Comparison of ENCODE assay signal across 9 cellular contexts in the genomic region with DNA sequence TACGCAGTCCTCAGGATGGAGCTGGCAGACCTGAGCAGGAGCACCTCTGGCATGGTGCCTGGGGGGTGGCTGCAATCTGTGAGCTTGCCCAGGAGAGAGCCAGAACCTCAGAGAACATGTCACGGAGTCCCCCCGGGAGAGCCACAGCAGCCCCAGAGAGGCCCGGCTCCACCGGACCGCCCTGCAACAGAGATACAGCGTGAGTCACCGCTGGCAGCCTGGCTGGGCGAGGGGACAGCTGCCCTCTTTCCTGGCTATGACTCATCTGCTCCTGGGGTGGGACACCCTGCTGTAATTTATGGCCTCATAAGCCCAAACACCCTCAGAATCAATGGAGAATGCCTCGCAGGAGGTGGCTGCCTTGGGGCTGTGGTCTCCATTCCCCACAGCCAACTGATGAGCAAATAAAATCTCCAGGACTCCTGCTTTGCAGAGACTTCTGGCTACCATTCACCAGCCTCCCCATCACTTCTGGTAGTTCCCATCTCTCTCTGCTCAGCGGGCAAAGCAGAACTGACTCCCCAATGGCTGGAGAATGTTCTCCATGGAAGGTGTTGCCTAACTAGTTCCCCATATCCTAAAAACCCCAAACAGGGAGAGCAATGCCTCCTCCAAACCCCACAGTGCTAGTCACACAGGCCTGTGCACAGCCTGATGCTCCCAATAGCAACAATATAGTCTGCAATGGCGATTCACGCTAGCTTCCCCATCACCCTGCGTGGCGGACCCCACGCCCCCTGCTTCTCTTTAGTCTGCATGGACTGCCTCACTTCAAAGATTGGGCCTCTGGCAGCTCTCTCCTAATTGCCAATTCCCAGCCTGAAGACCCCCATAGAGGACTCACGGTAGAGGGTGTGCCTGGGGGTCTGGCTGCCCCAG. TPM values are rescaled to one million over a fixed set of nuclear protein-coding genes. Genes with fewer than 3 reads are reported as not detected.
DNase-seq lines count a peak whose midpoint lies in the region; ATAC-seq and TF ChIP-seq lines count a peak whose summit lies in the region.
"Had no signal": no experiment of that assay in that cellular context is flagged by ENCODE, and none has a peak within 500 bp of the region (broad histone marks: within the 10 kb centered on the region; RNA-seq: fewer than 3 reads in every experiment).

No MANE protein-coding gene starts in this region.

- CTCF ChIA-PET in Panc1 (lab: Charles Lee) = interaction anchor here (0.6 kb wide), 1 partner anchor 82 kb away, joined by 3 read pairs; no protein-coding TSS in a partner anchor

- no peaks in the 10 kb centered on the region for H3K27me3 Mint-ChIP-seq in osteocyte (ENCODE audit: unreplicated experiment)

- no peaks in the 10 kb centered on the region for H3K9me3 Mint-ChIP-seq in osteocyte (ENCODE audit: unreplicated experiment)

- DNase-seq in EL (peak; percentile 91), Panc1 (ENCODE audit: low read depth, low spot score) (no peak), fibroblast of lung (ENCODE audit: low read depth in 2 of 2) (peak; percentile 74 to 79), osteocyte (ENCODE audit: extremely low spot score, unreplicated experiment) (no peak), NCI-H748 treated with DMSO at 0.1 percent for 48 hours (lab: John Stamatoyannopoulos, UW) (no peak)
- DNase-seq in activated CD4-positive, CD25-positive, alpha-beta regulatory T cell (lab: John Stamatoyannopoulos, UW) = no peak

- peaks cover 23% of the 10 kb centered on the region for H3K4me1 Mint-ChIP-seq in osteocyte (ENCODE audit: unreplicated experiment)

- H3K4me1 ChIP-seq in Panc1 (ENCODE audit: control insufficient read depth, insufficient read depth, low read length) (peaks cover 53% of the 10 kb centered on the region), fibroblast of lung (ENCODE audit: control insufficient read depth, extremely low read depth, insufficient read depth, low read length) (no peaks in the 10 kb centered on the region)

- POLR2A ChIA-PET in Panc1 (lab: Charles Lee) = no interaction called here

- H3K36me3 Mint-ChIP-seq in osteocyte (ENCODE audit: unreplicated experiment) = no peaks in the 10 kb centered on the region

- no peak for TF ChIP-seq CTCF in Panc1 (IDR thresholded peaks at IDR 0.05)
- no peak for TF ChIP-seq CTCF in fibroblast of lung (conservative IDR thresholded peaks at IDR 0.05 in 1 of 2, IDR thresholded peaks at IDR 0.05 in 1 of 2; ENCODE audit: low read depth in 1 of 2, low read length in 2 of 2)
- no peak for TF ChIP-seq CTCF in osteocyte (IDR thresholded peaks at IDR 0.05)

- no peak overlapping the region for H3K4me2 ChIP-seq in fibroblast of lung (ENCODE audit: extremely low read depth, insufficient read depth, low read length)

- H3K79me2 ChIP-seq in fibroblast of lung (ENCODE audit: control insufficient read depth, insufficient read depth, low read length) = no peaks in the 10 kb centered on the region

- H3K27me3 ChIP-seq in Panc1 (ENCODE audit: control insufficient read depth, insufficient read depth, low read length) = no peaks in the 10 kb centered on the region
- peaks cover 2% of the 10 kb centered on the region for H3K27me3 ChIP-seq in fibroblast of lung (ENCODE audit: control insufficient read depth, insufficient read depth, low read length)

- no peak overlapping the region for H2AFZ ChIP-seq in fibroblast of lung (ENCODE audit: low read length)

- H3K4me3 ChIP-seq in Panc1 (ENCODE audit: low read depth in 2 of 2, low read length in 2 of 2) = 0 out of 4 replicates have a peak overlapping the region, but pooled peaks of 1 of the 2 experiments have one; percentile 8
- no peak overlapping the region for H3K4me3 ChIP-seq in fibroblast of lung (replicated peaks in 1 of 4; ENCODE audit: control extremely low read depth in 1 of 4, insufficient read depth in 1 of 4, low read depth in 3 of 4, low read length in 4 of 4)
- H3K4me3 ChIP-seq: SK-N-MC had no signal

- peak overlapping the region; percentile 67 for H3K27ac ChIP-seq in Panc1 (ENCODE audit: low read length)
- H3K27ac ChIP-seq in fibroblast of lung (ENCODE audit: insufficient read depth, low read length) = no peak overlapping the region
- H3K27ac ChIP-seq: SK-N-MC had no signal

- no peak overlapping the region for H3K4me3 Mint-ChIP-seq in osteocyte (ENCODE audit: unreplicated experiment)

- ATAC-seq in Panc1 = peak; percentile 88
- no peak for ATAC-seq in HG03520 (IDR thresholded peaks at IDR 0.05; ENCODE audit: unreplicated experiment)
- ATAC-seq in HG03025 (IDR thresholded peaks at IDR 0.05; ENCODE audit: low FRiP score, unreplicated experiment) = no peak

- no peak overlapping the region for H3K9ac ChIP-seq in fibroblast of lung (ENCODE audit: insufficient read depth, low read length)

- H3K9me3 ChIP-seq in Panc1 (ENCODE audit: control insufficient read depth, insufficient read depth, low read depth, low read length) = no peaks in the 10 kb centered on the region
- H3K9me3 ChIP-seq in fibroblast of lung (ENCODE audit: control insufficient read depth, insufficient read depth, low read depth, low read length) = no peaks in the 10 kb centered on the region

- H3K27ac Mint-ChIP-seq in osteocyte (ENCODE audit: unreplicated experiment) = peak overlapping the region; percentile 19

- no TSS peak for BruUV-seq in Panc1 (replicated peaks; lab: Mats Ljungman, UMichigan)

- in situ Hi-C loops in Panc1 (cut with HindIII; ENCODE audit: low pct_unique_long_range_greater_than_20kb, low sequenced_read_pairs) = no loop called here

- no peaks in the 10 kb centered on the region for H4K20me1 ChIP-seq in fibroblast of lung (ENCODE audit: control insufficient read depth, extremely low read depth, insufficient read depth, low read length)

- no peaks in the 10 kb centered on the region for H3K36me3 ChIP-seq in Panc1 (ENCODE audit: control insufficient read depth, insufficient read depth, low read length)
- no peaks in the 10 kb centered on the region for H3K36me3 ChIP-seq in fibroblast of lung (ENCODE audit: control insufficient read depth, insufficient read depth, low read length)

- intact Hi-C loops in Panc1 (cut with micrococcal nuclease; ENCODE audit: unreplicated experiment) = no loop called here

RNA-seq across cellular contexts. Expression of gene ACSBG1, which starts 21.6 kb away (rescaled TPM):
- total RNA-seq in Panc1 (2021; ENCODE audit: unreplicated experiment) (0.31 TPM), fibroblast of lung (not detected in 2 replicates), osteocyte (not detected in 2 replicates)
- 0.21 TPM for polyA plus RNA-seq in Panc1 (2012; ENCODE audit: insufficient read length)
- polyA plus RNA-seq in fibroblast of lung = not detected in 2 replicates
- 0.02 TPM in 1 of 2 replicates, not detected in the other for polyA plus RNA-seq in fibroblast of lung (2012)
- polyA minus RNA-seq in fibroblast of lung (ENCODE audit: low replicate concordance) = 3.1 TPM in 1 of 2 replicates, not detected in the other

RNA-seq across cellular contexts. Expression of gene DNAJA4, which starts 51.6 kb away (rescaled TPM):
- total RNA-seq in Panc1 (2021; ENCODE audit: unreplicated experiment) = 11.1 TPM
- polyA plus RNA-seq in Panc1 (2012; ENCODE audit: insufficient read length) = 13.0 TPM
- total RNA-seq in fibroblast of lung = 4.1 and 7.9 TPM in 2 replicates
- 2.3 and 3.1 TPM in 2 replicates for polyA plus RNA-seq in fibroblast of lung
- 2.0 and 2.7 TPM in 2 replicates for polyA plus RNA-seq in fibroblast of lung (2012)
- polyA minus RNA-seq in fibroblast of lung (ENCODE audit: low replicate concordance) = 0.41 and 0.43 TPM in 2 replicates
- total RNA-seq in osteocyte = not detected in 2 replicates

Comparison
In these comparisons a context has a peak if more than half of its experiments do, and no peak if none do; other contexts are left out.
1. DNase-seq: peak in EL (single experiment) and fibroblast of lung (2 of 2); none in Panc1 (single experiment), osteocyte (single experiment), activated CD4-positive, CD25-positive, alpha-beta regulatory T cell (0 of 4) and NCI-H748 treated with DMSO at 0.1 percent for 48 hours (single experiment).